In genomic region chr2:195051401-195051800, GRCh38 we compare ENCODE assay signal across 31 cellular contexts.
A peak's percentile ranks its signal among the peaks of the same experiment; 100 is the strongest.
DNase-seq lines count a peak whose midpoint lies in the region; ATAC-seq and TF ChIP-seq lines count a peak whose summit lies in the region.
"Had no signal": no experiment of that assay in that cellular context is flagged by ENCODE, and none has a peak within 500 bp of the region (broad histone marks: within the 10 kb centered on the region; RNA-seq: fewer than 3 reads in every experiment).

No MANE protein-coding gene starts in this region.

- no peak overlapping the region for H3K27ac Mint-ChIP-seq in Caco-2 (ENCODE audit: unreplicated experiment)
- H3K27ac Mint-ChIP-seq: activated CD8-positive, alpha-beta memory T cell treated with anti-CD3 and anti-CD28 coated beads, Interleukin-2, amount 10 ng/mL, durations not matched to agents 7 days and 5 days; activated naive CD8-positive, alpha-beta T cell treated with anti-CD3 and anti-CD28 coated beads, Interleukin-2, amount 50 U/mL, for 24 hours; B cell; brain; CD4-positive, alpha-beta memory T cell; natural killer cell; T-helper 1 cell treated with Interleukin-12 subunit alpha and Interleukin-12 subunit beta and Interleukin-4 antibody, amounts not matched to agents 30 μg/mL and 1 μg/mL, for 36 hours had no signal

- no peak for ATAC-seq in GM18519 (IDR thresholded peaks at IDR 0.05; ENCODE audit: low FRiP score, unreplicated experiment)
- no peak for ATAC-seq in GM18517 (IDR thresholded peaks at IDR 0.05; ENCODE audit: unreplicated experiment)
- ATAC-seq: activated CD8-positive, alpha-beta memory T cell treated with anti-CD3 and anti-CD28 coated beads, Interleukin-2, amount 10 ng/mL, durations not matched to agents 7 days and 5 days; activated naive CD8-positive, alpha-beta T cell treated with anti-CD3 and anti-CD28 coated beads, Interleukin-2, amount 50 U/mL, for 24 hours; activated T-cell treated with anti-CD3 and anti-CD28 coated beads, Interleukin-2, amount 50 U/mL, for 4 hours; foreskin keratinocyte; natural killer cell; psoas muscle; SK-N-SH treated with all-trans-retinoic acid at 6 μM for 48 hours had no signal

- no peaks in the 10 kb centered on the region for H3K27me3 Mint-ChIP-seq in Caco-2 (ENCODE audit: insufficient read depth, unreplicated experiment)
- H3K27me3 Mint-ChIP-seq: activated naive CD8-positive, alpha-beta T cell treated with anti-CD3 and anti-CD28 coated beads, Interleukin-2, amount 50 U/mL, for 24 hours; B cell; brain had no signal

- H3K4me3 ChIP-seq in choroid plexus epithelial cell (ENCODE audit: low read depth, low read length) (no peak overlapping the region), uterus (no peak overlapping the region), Caco-2 (ENCODE audit: low read depth, low read length) (no peak overlapping the region)
- H3K4me3 ChIP-seq: psoas muscle, sigmoid colon, transverse colon had no signal

- BruUV-seq in Caco-2 (replicated peaks; lab: Mats Ljungman, UMichigan) = no TSS peak

- no peak overlapping the region for H3K4me3 Mint-ChIP-seq in Caco-2 (ENCODE audit: unreplicated experiment)
- H3K4me3 Mint-ChIP-seq: activated CD8-positive, alpha-beta memory T cell treated with anti-CD3 and anti-CD28 coated beads, Interleukin-2, amount 10 ng/mL, durations not matched to agents 7 days and 5 days; activated naive CD8-positive, alpha-beta T cell treated with anti-CD3 and anti-CD28 coated beads, Interleukin-2, amount 50 U/mL, for 24 hours; activated T-cell treated with anti-CD3 and anti-CD28 coated beads, Interleukin-2, amount 50 U/mL, for 4 hours; B cell; brain; CD4-positive, alpha-beta memory T cell; natural killer cell; T-helper 1 cell treated with Interleukin-12 subunit alpha and Interleukin-12 subunit beta and Interleukin-4 antibody, amounts not matched to agents 30 μg/mL and 1 μg/mL, for 36 hours had no signal

- no peak overlapping the region for H3K27ac ChIP-seq in uterus
- H3K27ac ChIP-seq: foreskin keratinocyte, KMS-11, psoas muscle, sigmoid colon, transverse colon had no signal

- no peaks in the 10 kb centered on the region for H3K4me1 Mint-ChIP-seq in Caco-2 (ENCODE audit: low read depth, unreplicated experiment)
- H3K4me1 Mint-ChIP-seq: B cell; CD4-positive, alpha-beta memory T cell; natural killer cell had no signal

- no peaks in the 10 kb centered on the region for H3K4me1 ChIP-seq in uterus
- no peaks in the 10 kb centered on the region for H3K4me1 ChIP-seq in Caco-2
- H3K4me1 ChIP-seq: psoas muscle, sigmoid colon, transverse colon had no signal

- POLR2A ChIA-PET in Caco-2 (lab: Charles Lee) = no interaction called here

- H3K27me3 ChIP-seq in uterus (no peaks in the 10 kb centered on the region), Caco-2 (replicated peaks; ENCODE audit: control insufficient read depth, insufficient read depth, low read length) (no peaks in the 10 kb centered on the region)
- H3K27me3 ChIP-seq: foreskin keratinocyte, sigmoid colon, transverse colon had no signal

- no peaks in the 10 kb centered on the region for H3K36me3 Mint-ChIP-seq in Caco-2 (ENCODE audit: insufficient read depth, unreplicated experiment)
- H3K36me3 Mint-ChIP-seq: activated CD8-positive, alpha-beta memory T cell treated with anti-CD3 and anti-CD28 coated beads, Interleukin-2, amount 10 ng/mL, durations not matched to agents 7 days and 5 days; brain; CD4-positive, alpha-beta memory T cell; natural killer cell had no signal

- no peaks in the 10 kb centered on the region for H3K9me3 Mint-ChIP-seq in Caco-2 (ENCODE audit: unreplicated experiment)
- H3K9me3 Mint-ChIP-seq: activated naive CD8-positive, alpha-beta T cell treated with anti-CD3 and anti-CD28 coated beads, Interleukin-2, amount 50 U/mL, for 24 hours; activated T-cell treated with anti-CD3 and anti-CD28 coated beads, Interleukin-2, amount 50 U/mL, for 4 hours; brain; CD4-positive, alpha-beta memory T cell; T-helper 1 cell treated with Interleukin-12 subunit alpha and Interleukin-12 subunit beta and Interleukin-4 antibody, amounts not matched to agents 30 μg/mL and 1 μg/mL, for 36 hours had no signal

- no peaks in the 10 kb centered on the region for H3K36me3 ChIP-seq in uterus
- no peaks in the 10 kb centered on the region for H3K36me3 ChIP-seq in Caco-2 (ENCODE audit: control insufficient read depth, insufficient read depth, low read length)
- H3K36me3 ChIP-seq: sigmoid colon, transverse colon had no signal

- TF ChIP-seq CTCF in choroid plexus epithelial cell (conservative IDR thresholded peaks at IDR 0.05; ENCODE audit: low read depth, low read length) (no peak), uterus (IDR thresholded peaks at IDR 0.05) (no peak), Caco-2 (IDR thresholded peaks at IDR 0.05; ENCODE audit: insufficient read depth in 1 of 2, low read depth in 1 of 2, low read length in 1 of 2, severe bottlenecking in 1 of 2, unreplicated experiment in 1 of 2) (no peak)

- no peaks in the 10 kb centered on the region for H3K9me3 ChIP-seq in uterus
- no peaks in the 10 kb centered on the region for H3K9me3 ChIP-seq in Caco-2
- H3K9me3 ChIP-seq: psoas muscle, sigmoid colon, transverse colon had no signal

- no peak for TF ChIP-seq POLR2A in uterus (IDR thresholded peaks at IDR 0.05)

- intact Hi-C loops in uterus (cut with DNase I; ENCODE audit: low total_unique reads) (no loop called here), Caco-2 (cut with micrococcal nuclease; ENCODE audit: unreplicated experiment) (no loop called here)

- CTCF ChIA-PET in Caco-2 (lab: Charles Lee) = no interaction called here

- peak; percentile 75 for DNase-seq in LHCN-M2 (ENCODE audit: low read depth)
- peak; percentile 7 for DNase-seq in NCI-H345 treated with DMSO at 0.1 percent for 48 hours (lab: John Stamatoyannopoulos, UW; ENCODE audit: unreplicated experiment)
- peak; percentile 44 for DNase-seq in choroid plexus epithelial cell (ENCODE audit: low read depth)
- DNase-seq in inferior parietal cortex (ENCODE audit: extremely low spot score) = peak; percentile 42
- no peak for DNase-seq in uterus
- DNase-seq in Caco-2 = no peak
- DNase-seq: activated CD8-positive, alpha-beta memory T cell treated with anti-CD3 and anti-CD28 coated beads, Interleukin-2, amount 10 ng/mL, durations not matched to agents 7 days and 5 days; activated naive CD8-positive, alpha-beta T cell treated with anti-CD3 and anti-CD28 coated beads, Interleukin-2, amount 50 U/mL, for 24 hours; activated T-cell treated with anti-CD3 and anti-CD28 coated beads, Interleukin-2, amount 50 U/mL, for 4 hours; CD4-positive, alpha-beta memory T cell; head of caudate nucleus; kidney glomerular epithelial cell; natural killer cell; NCI-H1436; NCI-H2081 treated with DMSO at 0.1 percent for 48 hours; NCI-H524 treated with DMSO at 0.1 percent for 48 hours; occipital lobe; psoas muscle; Right ventricle myocardium superior; sigmoid colon; stimulated activated CD4-positive, alpha-beta T cell treated with anti-CD3 and anti-CD28 coated beads, Interleukin-15, amount 100 ng/mL, for 24 hours; stimulated activated CD4-positive, alpha-beta T cell treated with anti-CD3 and anti-CD28 coated beads, Interleukin-4, amount 100 ng/mL, for 4 hours; transverse colon had no signal

Comparison
In these comparisons a context has a peak if more than half of its experiments do, and no peak if none do; other contexts are left out.
1. DNase-seq: peak in LHCN-M2 (single experiment), NCI-H345 treated with DMSO at 0.1 percent for 48 hours (single experiment), choroid plexus epithelial cell (single experiment) and inferior parietal cortex (single experiment); none in uterus (0 of 2) and Caco-2 (0 of 2).